ENCODE assay signal across 9 cellular contexts in genomic region chr3:13192471-13193213, GRCh38.
DNase-seq lines count a peak whose midpoint lies in the region; ATAC-seq and TF ChIP-seq lines count a peak whose summit lies in the region.
"Had no signal": no experiment of that assay in that cellular context is flagged by ENCODE, and none has a peak within 500 bp of the region (broad histone marks: within the 10 kb centered on the region; RNA-seq: fewer than 3 reads in every experiment).

No MANE protein-coding gene starts in this region.

- intact Hi-C loops in dorsolateral prefrontal cortex (cut with DNase I), result no loop called here

- H3K9ac ChIP-seq in OCI-LY1 (ENCODE audit: low read length), result no peak overlapping the region
- H3K9ac ChIP-seq: parathyroid adenoma had no signal

- no peaks in the 10 kb centered on the region for H3K4me1 ChIP-seq in OCI-LY1 (ENCODE audit: insufficient read depth, low read length, severe bottlenecking)
- H3K4me1 ChIP-seq: parathyroid adenoma had no signal

- H3K4me3 Mint-ChIP-seq in progenitor cell of endocrine pancreas (ENCODE audit: low read depth), result no peak overlapping the region
- H3K4me3 Mint-ChIP-seq: activated naive CD8-positive, alpha-beta T cell treated with anti-CD3 and anti-CD28 coated beads, Interleukin-2, amount 10 ng/mL, durations not matched to agents 7 days and 5 days had no signal

- H3K36me3 ChIP-seq in OCI-LY1 (ENCODE audit: insufficient read depth, low read length), result no peaks in the 10 kb centered on the region

- H3K4me3 ChIP-seq in OCI-LY1 (ENCODE audit: low read depth, low read length, poor library complexity, severe bottlenecking) (no peak overlapping the region), dorsolateral prefrontal cortex (no peak overlapping the region)

- H3K9me3 ChIP-seq in OCI-LY1 (ENCODE audit: low read length), result no peaks in the 10 kb centered on the region

- no peak overlapping the region for H2AFZ ChIP-seq in OCI-LY1 (ENCODE audit: low read length)
- H2AFZ ChIP-seq: parathyroid adenoma had no signal

- peaks cover 42% of the 10 kb centered on the region for H3K27me3 Mint-ChIP-seq in progenitor cell of endocrine pancreas

- no peaks in the 10 kb centered on the region for H3K9me2 ChIP-seq in OCI-LY1 (ENCODE audit: low read depth, low read length)

- no peak for ATAC-seq in HG03342 (IDR thresholded peaks at IDR 0.05; ENCODE audit: unreplicated experiment)
- no peak for ATAC-seq in HG02970 (IDR thresholded peaks at IDR 0.05; ENCODE audit: low FRiP score, unreplicated experiment)

- DNase-seq in GM10266 (ENCODE audit: extremely low spot score) (no peak), dorsolateral prefrontal cortex (peak in 2 of 10 donors; percentile 19 to 39), progenitor cell of endocrine pancreas (ENCODE audit: low spot score, unreplicated experiment) (no peak)
- DNase-seq in activated CD4-positive, alpha-beta T cell treated with anti-CD3 and anti-CD28 coated beads for 48 hours, result no peak
- DNase-seq: activated naive CD8-positive, alpha-beta T cell treated with anti-CD3 and anti-CD28 coated beads, Interleukin-2, amount 10 ng/mL, durations not matched to agents 7 days and 5 days had no signal

- H3K27ac ChIP-seq in OCI-LY1 (ENCODE audit: low read depth, low read length, poor library complexity, severe bottlenecking) (no peak overlapping the region), dorsolateral prefrontal cortex (no peak overlapping the region)
- H3K27ac ChIP-seq: parathyroid adenoma had no signal

- H3K27me3 ChIP-seq in OCI-LY1 (ENCODE audit: insufficient read depth, low read length), result no peaks in the 10 kb centered on the region; the same call in 1 of the 2 replicates
- H3K27me3 ChIP-seq in dorsolateral prefrontal cortex, result no peaks in the 10 kb centered on the region

- no peaks in the 10 kb centered on the region for H4K20me1 ChIP-seq in OCI-LY1 (ENCODE audit: insufficient read depth, low read length)

- peak; percentile 22 for TF ChIP-seq CTCF in GM10266 (IDR thresholded peaks at IDR 0.05; ENCODE audit: control insufficient read depth, insufficient read depth, low read depth, missing control alignments)
- peak; percentile 27; the same call in 1 of the 2 replicates for TF ChIP-seq CTCF in OCI-LY1 (IDR thresholded peaks at IDR 0.05; ENCODE audit: low read length)
- peak in 37 of 56 donors; percentile 13 to 55 (median 31) for TF ChIP-seq CTCF in dorsolateral prefrontal cortex (IDR thresholded peaks at IDR 0.05 in 54 of 56, conservative IDR thresholded peaks at IDR 0.05 in 2 of 56; ENCODE audit: low read depth in 1 of 56, partially characterized antibody in 56 of 56)
- TF ChIP-seq CTCF in progenitor cell of endocrine pancreas (IDR thresholded peaks at IDR 0.05; ENCODE audit: unreplicated experiment), result peak; percentile 49

- H3K9me3 Mint-ChIP-seq in progenitor cell of endocrine pancreas (ENCODE audit: low read depth), result no peaks in the 10 kb centered on the region

- no peaks in the 10 kb centered on the region for H3K79me2 ChIP-seq in OCI-LY1 (ENCODE audit: insufficient read depth, low read length)
- H3K79me2 ChIP-seq: parathyroid adenoma had no signal

- peaks cover 13% of the 10 kb centered on the region for H3K4me1 Mint-ChIP-seq in progenitor cell of endocrine pancreas (ENCODE audit: low read depth)

- H3F3A ChIP-seq in OCI-LY1 (ENCODE audit: insufficient read depth, low read length), result no peaks in the 10 kb centered on the region

- no peak overlapping the region for H3K27ac Mint-ChIP-seq in progenitor cell of endocrine pancreas
- H3K27ac Mint-ChIP-seq: activated naive CD8-positive, alpha-beta T cell treated with anti-CD3 and anti-CD28 coated beads, Interleukin-2, amount 10 ng/mL, durations not matched to agents 7 days and 5 days had no signal

- no peak overlapping the region for H3K4me2 ChIP-seq in OCI-LY1 (ENCODE audit: low read length)

- no peaks in the 10 kb centered on the region for H3K36me3 Mint-ChIP-seq in progenitor cell of endocrine pancreas (ENCODE audit: insufficient read depth)
